Comparison of ENCODE assay signal across 21 cellular contexts in genomic region chr10:48983648-48984359, GRCh38. TPM values are rescaled to one million over a fixed set of nuclear protein-coding genes. Genes with fewer than 3 reads are reported as not detected.
"Had no signal": no experiment of that assay in that cellular context is flagged by ENCODE, and none has a peak within 500 bp of the region (broad histone marks: within the 10 kb centered on the region; RNA-seq: fewer than 3 reads in every experiment).

No MANE protein-coding gene starts in this region.

- H3K27ac ChIP-seq: colonic mucosa, hepatocyte, right atrium auricular region, suprapubic skin had no signal

- H3K27me3 Mint-ChIP-seq: naive thymus-derived CD8-positive, alpha-beta T cell had no signal

- H3K27me3 ChIP-seq: colonic mucosa, hepatocyte, right atrium auricular region, suprapubic skin had no signal

- H3K9me3 Mint-ChIP-seq: activated T-helper 1 cell treated with anti-CD3 and anti-CD28 coated beads, Interleukin-12 subunit alpha, Interleukin-12 subunit beta, Interleukin-2, Interleukin-4 antibody, amounts not matched to agents 30 ng/mL and 10 ng/mL and 1 ng/mL, durations not matched to agents 14 hours and 24 hours and 36 hours; naive thymus-derived CD8-positive, alpha-beta T cell; T-helper 1 cell treated with Interleukin-12 subunit alpha and Interleukin-12 subunit beta and Interleukin-4 antibody, amounts not matched to agents 30 μg/mL and 1 μg/mL, for 36 hours; type B pancreatic cell; WTC11 had no signal

- H3K4me2 ChIP-seq: hepatocyte, smooth muscle cell had no signal

- FAIRE-seq: astrocyte had no signal

- H3K9me3 ChIP-seq: colonic mucosa, right atrium auricular region, suprapubic skin had no signal

- H3K36me3 Mint-ChIP-seq: naive thymus-derived CD8-positive, alpha-beta T cell; type B pancreatic cell; WTC11 had no signal

- H3K4me3 Mint-ChIP-seq: activated T-helper 1 cell treated with anti-CD3 and anti-CD28 coated beads, Interleukin-12 subunit alpha, Interleukin-12 subunit beta, Interleukin-2, Interleukin-4 antibody, amounts not matched to agents 30 ng/mL and 10 ng/mL and 1 ng/mL, durations not matched to agents 14 hours and 24 hours and 36 hours; naive thymus-derived CD8-positive, alpha-beta T cell; T-helper 1 cell treated with Interleukin-12 subunit alpha and Interleukin-12 subunit beta and Interleukin-4 antibody, amounts not matched to agents 30 μg/mL and 1 μg/mL, for 36 hours; type B pancreatic cell; WTC11 had no signal

- H2AFZ ChIP-seq: hepatocyte had no signal

- H3K79me2 ChIP-seq: hepatocyte had no signal

- H3K4me1 Mint-ChIP-seq: naive thymus-derived CD8-positive, alpha-beta T cell; WTC11 had no signal

- ATAC-seq: naive thymus-derived CD8-positive, alpha-beta T cell; WTC11 had no signal

- H3K27ac Mint-ChIP-seq: activated T-helper 1 cell treated with anti-CD3 and anti-CD28 coated beads, Interleukin-12 subunit alpha, Interleukin-12 subunit beta, Interleukin-2, Interleukin-4 antibody, amounts not matched to agents 30 ng/mL and 10 ng/mL and 1 ng/mL, durations not matched to agents 14 hours and 24 hours and 36 hours; naive thymus-derived CD8-positive, alpha-beta T cell; T-helper 1 cell treated with Interleukin-12 subunit alpha and Interleukin-12 subunit beta and Interleukin-4 antibody, amounts not matched to agents 30 μg/mL and 1 μg/mL, for 36 hours; type B pancreatic cell; WTC11 had no signal

- H3K4me3 ChIP-seq: colonic mucosa, hepatocyte, right atrium auricular region, smooth muscle cell, suprapubic skin had no signal

- H3K4me1 ChIP-seq: colonic mucosa had no signal

- H3K36me3 ChIP-seq: colonic mucosa, right atrium auricular region, suprapubic skin had no signal

- DNase-seq: activated CD4-positive, alpha-beta T cell treated with anti-CD3 and anti-CD28 coated beads for 48 hours; activated naive CD4-positive, alpha-beta T cell treated with Interleukin-2 at 50 U/mL for 16 hours; colonic mucosa; effector CD4-positive, alpha-beta T cell; midbrain; naive thymus-derived CD8-positive, alpha-beta T cell; stimulated activated naive CD4-positive, alpha-beta T cell had no signal

RNA-seq across cellular contexts. Expression of gene LRRC18, which starts 44.2 kb away (rescaled TPM):
- total RNA-seq: activated T-helper 1 cell treated with anti-CD3 and anti-CD28 coated beads, Interleukin-12 subunit alpha, Interleukin-12 subunit beta, Interleukin-2, Interleukin-4 antibody, amounts not matched to agents 30 ng/mL and 10 ng/mL and 1 ng/mL, durations not matched to agents 14 hours and 24 hours and 36 hours; astrocyte; cardiac septum; colonic mucosa; hepatocyte; kidney epithelial cell; lower leg skin; naive thymus-derived CD8-positive, alpha-beta T cell; posterior vena cava; right atrium auricular region; smooth muscle cell; suprapubic skin; WTC11 had no signal
- polyA plus RNA-seq: fibroblast of lung; hepatocyte; naive thymus-derived CD8-positive, alpha-beta T cell; smooth muscle cell had no signal
